10 cellular contexts compared by ENCODE assay signal in genomic region chr15:40325700-40326099, GRCh38. TPM values are rescaled to one million over a fixed set of nuclear protein-coding genes. Genes with fewer than 3 reads are reported as not detected.
DNase-seq lines count a peak whose midpoint lies in the region; ATAC-seq lines count a peak whose summit lies in the region.
"Had no signal": no experiment of that assay in that cellular context is flagged by ENCODE, and none has a peak within 500 bp of the region (broad histone marks: within the 10 kb centered on the region; RNA-seq: fewer than 3 reads in every experiment).

No MANE protein-coding gene starts in this region.

- no peak for DNase-seq in CD4-positive, alpha-beta memory T cell
- DNase-seq in SK-N-MC (ENCODE audit: low read depth, low spot score) (no peak), dedifferentiated amniotic fluid mesenchymal stem cell (ENCODE audit: extremely low spot score) (no peak)
- DNase-seq: activated T-cell treated with anti-CD3 and anti-CD28 coated beads, Interleukin-2, amount 50 U/mL, for 1 hour; DMS79; NCI-H2171 had no signal

- CTCF ChIA-PET in CD4-positive, alpha-beta memory T cell (lab: Charles Lee; ENCODE audit: partially characterized antibody) = interaction anchor here (1.2 to 21.4 kb wide), 6 partner anchors 12 to 108 kb away, joined by 3 to 634 read pairs (median 16); partner anchors contain the start of genes INAFM2 and PLCB2

- peak overlapping the region in 1 of 7 donors; percentile 84 for H3K27ac Mint-ChIP-seq in CD4-positive, alpha-beta memory T cell

- no peak overlapping the region for H3K4me3 ChIP-seq in CD4-positive, alpha-beta memory T cell (ENCODE audit: low read length in 2 of 2)
- H3K4me3 ChIP-seq in SK-N-MC = peak overlapping the region; percentile 77
- peak overlapping the region; percentile 58 to 79 for H3K4me3 ChIP-seq in muscle layer of duodenum (ENCODE audit: low read depth in 1 of 2, low read length in 2 of 2)

- POLR2A ChIA-PET in CD4-positive, alpha-beta memory T cell (lab: Charles Lee; ENCODE audit: partially characterized antibody) = interaction anchor here (0.9 to 5.4 kb wide), 2 partner anchors 9 to 18 kb away, joined by 3 to 44 read pairs; partner anchors contain the start of gene PLCB2

- H3K4me3 Mint-ChIP-seq in CD4-positive, alpha-beta memory T cell = peak overlapping the region in 6 of 8 donors; percentile 8 to 88 (median 26)

- no peaks in the 10 kb centered on the region for H3K9me3 Mint-ChIP-seq in CD4-positive, alpha-beta memory T cell

- no peaks in the 10 kb centered on the region for H3K9me3 ChIP-seq in CD4-positive, alpha-beta memory T cell (ENCODE audit: control insufficient read depth in 1 of 2, low read length in 2 of 2)
- no peaks in the 10 kb centered on the region for H3K9me3 ChIP-seq in SK-N-MC (ENCODE audit: low read depth, low read length)
- no peaks in the 10 kb centered on the region for H3K9me3 ChIP-seq in muscle layer of duodenum (ENCODE audit: control insufficient read depth in 1 of 2, low read length in 2 of 2)

- H3K9ac ChIP-seq in SK-N-MC (ENCODE audit: insufficient read length) = peak overlapping the region; percentile 51

- peaks cover 16 to 35% (median 25%) of the 10 kb centered on the region in 4 donors for H3K4me1 Mint-ChIP-seq in CD4-positive, alpha-beta memory T cell

- ATAC-seq in GM19324 (IDR thresholded peaks at IDR 0.05; ENCODE audit: low FRiP score, unreplicated experiment) = no peak
- no peak for ATAC-seq in GM21367 (IDR thresholded peaks at IDR 0.05; ENCODE audit: unreplicated experiment)

- H3K27me3 Mint-ChIP-seq in CD4-positive, alpha-beta memory T cell = no peaks in the 10 kb centered on the region

- intact Hi-C loops in CD4-positive, alpha-beta memory T cell (cut with micrococcal nuclease) = no loop called here

- H3K36me3 ChIP-seq in CD4-positive, alpha-beta memory T cell (ENCODE audit: insufficient read depth, low read length) = no peaks in the 10 kb centered on the region
- H3K36me3 ChIP-seq in SK-N-MC (ENCODE audit: insufficient read depth, low read length) (peaks cover 8% of the 10 kb centered on the region), muscle layer of duodenum (ENCODE audit: control insufficient read depth in 1 of 2, insufficient read depth in 2 of 2, low read length in 2 of 2) (peaks cover 0 to 5% of the 10 kb centered on the region in 2 donors)

- no peak overlapping the region for H3K27ac ChIP-seq in CD4-positive, alpha-beta memory T cell (ENCODE audit: low read depth, low read length)
- H3K27ac ChIP-seq in SK-N-MC (no peak overlapping the region), muscle layer of duodenum (ENCODE audit: low read length) (peak overlapping the region; percentile 24)

- H3K36me3 Mint-ChIP-seq in CD4-positive, alpha-beta memory T cell = no peaks in the 10 kb centered on the region

- H3K4me1 ChIP-seq in CD4-positive, alpha-beta memory T cell (ENCODE audit: insufficient read depth, low read length) = peaks cover 22% of the 10 kb centered on the region
- H3K4me1 ChIP-seq in muscle layer of duodenum (ENCODE audit: control insufficient read depth in 1 of 2, insufficient read depth in 2 of 2, low read length in 2 of 2) = peaks cover 15 to 60% of the 10 kb centered on the region in 2 donors

- no peaks in the 10 kb centered on the region for H3K27me3 ChIP-seq in CD4-positive, alpha-beta memory T cell (ENCODE audit: insufficient read depth, low read length)
- no peaks in the 10 kb centered on the region for H3K27me3 ChIP-seq in muscle layer of duodenum (ENCODE audit: low read depth, low read length)

RNA-seq across cellular contexts. Expression of gene INAFM2, which starts 2.2 kb away (rescaled TPM):
- total RNA-seq in CD4-positive, alpha-beta memory T cell = 1 to 10 TPM; 7.2 to 7.5 TPM
- polyA plus RNA-seq in CD4-positive, alpha-beta memory T cell = 1 to 10 TPM in 1 of 2 donors, under 1 TPM in 1; 0.08 to 2.8 TPM

RNA-seq across cellular contexts. Expression of gene CCDC9B, which starts 15.0 kb away (rescaled TPM):
- total RNA-seq in CD4-positive, alpha-beta memory T cell = 1 to 10 TPM; 2.6 to 5.1 TPM
- polyA plus RNA-seq in CD4-positive, alpha-beta memory T cell = under 1 TPM in 1 of 2 donors, not detected in 1; 0.53 TPM

RNA-seq across cellular contexts. Expression of gene PLCB2, which starts 18.0 kb away (rescaled TPM):
- 100 to 1,000 TPM; 211 to 219 TPM for total RNA-seq in CD4-positive, alpha-beta memory T cell
- polyA plus RNA-seq in CD4-positive, alpha-beta memory T cell = 10 to 100 TPM; 22.6 to 37.5 TPM

RNA-seq across cellular contexts. Expression of gene PHGR1, which starts 25.1 kb away (rescaled TPM):
- total RNA-seq in CD4-positive, alpha-beta memory T cell = not detected
- polyA plus RNA-seq in CD4-positive, alpha-beta memory T cell = not detected
- total RNA-seq: T-helper 1 cell treated with Interleukin-12 subunit alpha and Interleukin-12 subunit beta and Interleukin-4 antibody, amounts not matched to agents 30 ng/mL and 1 ng/mL, for 36 hours had no signal

RNA-seq across cellular contexts. Expression of gene DISP2, which starts 32.3 kb away (rescaled TPM):
- under 1 TPM; 0.03 to 0.23 TPM for total RNA-seq in CD4-positive, alpha-beta memory T cell
- under 1 TPM in 1 of 2 donors, not detected in 1; 0.05 TPM for polyA plus RNA-seq in CD4-positive, alpha-beta memory T cell

Comparison
In these comparisons a context has a peak if more than half of its experiments do, and no peak if none do; other contexts are left out.
1. H3K4me3 ChIP-seq: peak in SK-N-MC (single experiment) and muscle layer of duodenum (2 of 2); none in CD4-positive, alpha-beta memory T cell (0 of 2).